22 cellular contexts compared by ENCODE assay signal in the genomic region with DNA sequence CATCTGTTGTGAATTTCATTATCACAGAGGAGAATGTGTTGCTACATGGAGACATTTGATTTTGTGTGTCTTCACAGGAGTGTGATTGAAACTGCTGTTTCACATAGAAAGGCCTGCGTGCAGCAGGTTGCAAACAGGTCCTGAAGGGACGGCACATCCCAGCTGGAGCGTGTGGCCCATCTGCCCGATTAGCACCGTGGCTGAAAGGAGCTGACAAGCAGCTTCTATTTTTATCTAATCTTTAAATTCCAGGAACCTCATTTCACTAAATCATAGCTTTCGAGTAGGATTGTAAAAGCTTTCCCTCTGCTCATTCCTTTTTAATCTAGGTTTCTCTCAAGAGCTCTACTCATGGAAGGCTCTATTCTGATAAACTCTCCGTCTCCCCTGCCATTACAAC.
DNase-seq lines count a peak whose midpoint lies in the region; ATAC-seq, FAIRE-seq and TF ChIP-seq lines count a peak whose summit lies in the region.
"Had no signal": no experiment of that assay in that cellular context is flagged by ENCODE, and none has a peak within 500 bp of the region (broad histone marks: within the 10 kb centered on the region; RNA-seq: fewer than 3 reads in every experiment).

No MANE protein-coding gene starts in this region.

- no peak overlapping the region for H3K4me3 Mint-ChIP-seq in astrocyte (ENCODE audit: unreplicated experiment)
- H3K4me3 Mint-ChIP-seq: activated B cell treated with CpG ODN at 0.5 μM for 24 hours; activated CD8-positive, alpha-beta T cell treated with anti-CD3 and anti-CD28 coated beads, Interleukin-2, amount 10 ng/mL, durations not matched to agents 7 days and 5 days; activated naive CD8-positive, alpha-beta T cell treated with anti-CD3 and anti-CD28 coated beads for 36 hours; activated T-cell treated with anti-CD3 and anti-CD28 coated beads, Interleukin-2, amount 50 U/mL, for 72 hours; CD14-positive monocyte; stimulated activated memory B cell treated with anti-CD40 and anti-IgM and Interleukin-4, amounts not matched to agents 10 μg/mL and 1 μg/mL and 100 μg/mL, for 72 hours had no signal

- H3K79me2 ChIP-seq in astrocyte (ENCODE audit: insufficient read depth, low read length) = no peaks in the 10 kb centered on the region

- no peak overlapping the region for H3K4me2 ChIP-seq in astrocyte (ENCODE audit: low read length)

- no peaks in the 10 kb centered on the region for H3K27me3 Mint-ChIP-seq in astrocyte (ENCODE audit: low read depth, unreplicated experiment)
- H3K27me3 Mint-ChIP-seq: activated B cell treated with CpG ODN at 0.5 μM for 24 hours; activated naive CD8-positive, alpha-beta T cell treated with anti-CD3 and anti-CD28 coated beads for 36 hours; naive B cell; progenitor cell of endocrine pancreas; stimulated activated memory B cell treated with anti-CD40 and anti-IgM and Interleukin-4, amounts not matched to agents 10 μg/mL and 1 μg/mL and 100 μg/mL, for 72 hours had no signal

- no peak overlapping the region for H3K9ac ChIP-seq in astrocyte (ENCODE audit: low read length)
- H3K9ac ChIP-seq: GM23248 had no signal

- no peak overlapping the region for H3K27ac Mint-ChIP-seq in astrocyte (ENCODE audit: unreplicated experiment)
- H3K27ac Mint-ChIP-seq: activated B cell treated with CpG ODN at 0.5 μM for 24 hours; activated CD8-positive, alpha-beta T cell treated with anti-CD3 and anti-CD28 coated beads, Interleukin-2, amount 10 ng/mL, durations not matched to agents 7 days and 5 days; activated naive CD8-positive, alpha-beta T cell treated with anti-CD3 and anti-CD28 coated beads for 36 hours; activated T-cell treated with anti-CD3 and anti-CD28 coated beads, Interleukin-2, amount 50 U/mL, for 72 hours; CD14-positive monocyte; naive B cell; progenitor cell of endocrine pancreas; stimulated activated memory B cell treated with anti-CD40 and anti-IgM and Interleukin-4, amounts not matched to agents 10 μg/mL and 1 μg/mL and 100 μg/mL, for 72 hours had no signal

- no peak for TF ChIP-seq CTCF in astrocyte (IDR thresholded peaks at IDR 0.05; ENCODE audit: insufficient read depth, low read depth, low read length)

- no peaks in the 10 kb centered on the region for H3K36me3 ChIP-seq in astrocyte (ENCODE audit: insufficient read depth, low read length)
- H3K36me3 ChIP-seq: breast epithelium, esophagus muscularis mucosa, tibial nerve had no signal

- no peak overlapping the region for H3K4me3 ChIP-seq in astrocyte (ENCODE audit: insufficient read depth, low read depth, low read length)
- H3K4me3 ChIP-seq: breast epithelium, esophagus muscularis mucosa, GM23248, tibial nerve had no signal

- no peaks in the 10 kb centered on the region for H4K20me1 ChIP-seq in astrocyte (ENCODE audit: insufficient read depth, low read length)

- H2AFZ ChIP-seq in astrocyte (ENCODE audit: low read depth, low read length) = no peak overlapping the region
- H2AFZ ChIP-seq: GM23248 had no signal

- no peak for FAIRE-seq in astrocyte (lab: Jason Lieb, UNC)

- DNase-seq in A172 (ENCODE audit: low spot score) (peak; percentile 4), NCI-H2171 treated with DMSO at 0.1 percent for 48 hours (lab: John Stamatoyannopoulos, UW) (peak; percentile 70), astrocyte (ENCODE audit: low read depth) (peak; percentile 27), iPS-NIHi7 (ENCODE audit: extremely low spot score) (peak; percentile 10), GM19238 (ENCODE audit: insufficient read length, low spot score) (no peak)
- no peak for DNase-seq in stimulated activated CD8-positive, alpha-beta memory T cell treated with anti-CD3 and anti-CD28 coated beads, Interleukin-4, amount 100 ng/mL, for 48 hours
- no peak for DNase-seq in activated CD4-positive, CD25-positive, alpha-beta regulatory T cell (lab: John Stamatoyannopoulos, UW)
- DNase-seq: activated B cell treated with CpG ODN at 0.5 μM for 24 hours; activated CD8-positive, alpha-beta T cell treated with anti-CD3 and anti-CD28 coated beads, Interleukin-2, amount 10 ng/mL, durations not matched to agents 7 days and 5 days; activated naive CD8-positive, alpha-beta T cell treated with anti-CD3 and anti-CD28 coated beads for 36 hours; activated T-cell treated with anti-CD3 and anti-CD28 coated beads, Interleukin-2, amount 50 U/mL, for 72 hours; GM23248; naive B cell; NCI-H446; T-helper 2 cell had no signal

- no peaks in the 10 kb centered on the region for H3K4me1 ChIP-seq in astrocyte (ENCODE audit: insufficient read depth, low read length)
- H3K4me1 ChIP-seq: breast epithelium, esophagus muscularis mucosa had no signal

- no peaks in the 10 kb centered on the region for H3K36me3 Mint-ChIP-seq in astrocyte (ENCODE audit: low read depth, unreplicated experiment)
- H3K36me3 Mint-ChIP-seq: activated naive CD8-positive, alpha-beta T cell treated with anti-CD3 and anti-CD28 coated beads for 36 hours; CD14-positive monocyte; naive B cell; stimulated activated memory B cell treated with anti-CD40 and anti-IgM and Interleukin-4, amounts not matched to agents 10 μg/mL and 1 μg/mL and 100 μg/mL, for 72 hours had no signal

- ATAC-seq in HG03196 (IDR thresholded peaks at IDR 0.05; ENCODE audit: unreplicated experiment) = no peak
- ATAC-seq: activated CD8-positive, alpha-beta T cell treated with anti-CD3 and anti-CD28 coated beads, Interleukin-2, amount 10 ng/mL, durations not matched to agents 7 days and 5 days; activated T-cell treated with anti-CD3 and anti-CD28 coated beads, Interleukin-2, amount 50 U/mL, for 72 hours; stimulated activated memory B cell treated with anti-CD40 and anti-IgM and Interleukin-4, amounts not matched to agents 10 μg/mL and 1 μg/mL and 100 μg/mL, for 72 hours had no signal

- H3K27me3 ChIP-seq in astrocyte (ENCODE audit: insufficient read depth, low read length) = no peaks in the 10 kb centered on the region
- H3K27me3 ChIP-seq: breast epithelium, esophagus muscularis mucosa, tibial nerve had no signal

- H3K4me1 Mint-ChIP-seq in astrocyte (ENCODE audit: low read depth, unreplicated experiment) = peaks cover 11% of the 10 kb centered on the region
- H3K4me1 Mint-ChIP-seq: activated B cell treated with CpG ODN at 0.5 μM for 24 hours; activated naive CD8-positive, alpha-beta T cell treated with anti-CD3 and anti-CD28 coated beads for 36 hours; CD14-positive monocyte; naive B cell; stimulated activated memory B cell treated with anti-CD40 and anti-IgM and Interleukin-4, amounts not matched to agents 10 μg/mL and 1 μg/mL and 100 μg/mL, for 72 hours had no signal

- H3K9me3 ChIP-seq in astrocyte (ENCODE audit: insufficient read depth, low read depth, low read length) = no peaks in the 10 kb centered on the region
- H3K9me3 ChIP-seq: breast epithelium, esophagus muscularis mucosa, tibial nerve had no signal

- H3K9me3 Mint-ChIP-seq in astrocyte (ENCODE audit: unreplicated experiment) = no peaks in the 10 kb centered on the region
- H3K9me3 Mint-ChIP-seq: activated naive CD8-positive, alpha-beta T cell treated with anti-CD3 and anti-CD28 coated beads for 36 hours; CD14-positive monocyte; naive B cell had no signal

- H3K27ac ChIP-seq in astrocyte (ENCODE audit: low read depth, low read length) = no peak overlapping the region
- H3K27ac ChIP-seq: breast epithelium, esophagus muscularis mucosa, GM23248, tibial nerve had no signal

Comparison
In these comparisons a context has a peak if more than half of its experiments do, and no peak if none do; other contexts are left out.
1. DNase-seq: peak in A172 (single experiment), NCI-H2171 treated with DMSO at 0.1 percent for 48 hours (single experiment), astrocyte (single experiment) and iPS-NIHi7 (single experiment); none in stimulated activated CD8-positive, alpha-beta memory T cell treated with anti-CD3 and anti-CD28 coated beads, Interleukin-4, amount 100 ng/mL, for 48 hours (single experiment), activated CD4-positive, CD25-positive, alpha-beta regulatory T cell (0 of 4) and GM19238 (single experiment).